In genomic region chr7:143238289-143238995, GRCh38 we compare ENCODE assay signal across 28 cellular contexts. TPM values are rescaled to one million over a fixed set of nuclear protein-coding genes. Genes with fewer than 3 reads are reported as not detected.
"Had no signal": no experiment of that assay in that cellular context is flagged by ENCODE, and none has a peak within 500 bp of the region (broad histone marks: within the 10 kb centered on the region; RNA-seq: fewer than 3 reads in every experiment).

No MANE protein-coding gene starts in this region.

- H3K27ac Mint-ChIP-seq: activated CD4-positive, alpha-beta memory T cell treated with anti-CD3 and anti-CD28 coated beads for 36 hours; activated naive CD8-positive, alpha-beta T cell; activated T-helper 1 cell treated with anti-CD3 and anti-CD28 coated beads, Interleukin-12 subunit alpha, Interleukin-12 subunit beta, Interleukin-2, Interleukin-4 antibody, amounts not matched to agents 30 ng/mL and 10 ng/mL and 1 ng/mL, durations not matched to agents 14 hours and 24 hours and 36 hours; mesothelial cell of epicardium; nephron; stimulated activated effector memory CD8-positive, alpha-beta T cell treated with anti-CD3 and anti-CD28 coated beads, Interleukin-12 subunit alpha, Interleukin-12 subunit beta, amount 100 ng/mL, for 72 hours; type B pancreatic cell; WTC11 had no signal

- H3K36me3 ChIP-seq: cardiac muscle cell, stomach had no signal

- DNase-seq: activated CD4-positive, alpha-beta memory T cell treated with anti-CD3 and anti-CD28 coated beads for 36 hours; activated CD4-positive, alpha-beta T cell treated with anti-CD3 and anti-CD28 coated beads for 4 hours; activated T-cell treated with anti-CD3 and anti-CD28 coated beads for 4 hours; erythroblast; foreskin melanocyte; glutamatergic neuron; hippocampal formation; left colon; nucleus accumbens; retina; stimulated activated CD4-positive, alpha-beta T cell treated with anti-CD3 and anti-CD28 coated beads, Interleukin-15, amount 100 ng/mL, for 24 hours; stimulated activated CD4-positive, alpha-beta T cell treated with anti-CD3 and anti-CD28 coated beads, Interleukin-4, amount 100 ng/mL, for 1 hour; stomach; testis had no signal

- H3K9me3 ChIP-seq: testis had no signal

- H3K4me1 ChIP-seq: testis had no signal

- H3K4me1 Mint-ChIP-seq: WTC11 had no signal

- H3K4me3 ChIP-seq: cardiac muscle cell, dorsolateral prefrontal cortex, skin epidermis, stomach, testis had no signal

- H3K27me3 ChIP-seq: cardiac muscle cell, dorsolateral prefrontal cortex, stomach, testis had no signal

- H3K27ac ChIP-seq: cardiac muscle cell, testis had no signal

- H3K27me3 Mint-ChIP-seq: type B pancreatic cell had no signal

- H3K36me3 Mint-ChIP-seq: stimulated activated effector memory CD8-positive, alpha-beta T cell treated with anti-CD3 and anti-CD28 coated beads, Interleukin-12 subunit alpha, Interleukin-12 subunit beta, amount 100 ng/mL, for 72 hours; type B pancreatic cell had no signal

- ATAC-seq: left colon; stimulated activated effector memory CD8-positive, alpha-beta T cell treated with anti-CD3 and anti-CD28 coated beads, Interleukin-12 subunit alpha, Interleukin-12 subunit beta, amount 100 ng/mL, for 72 hours; WTC11 had no signal

- H3K4me3 Mint-ChIP-seq: activated CD4-positive, alpha-beta memory T cell treated with anti-CD3 and anti-CD28 coated beads for 36 hours; activated naive CD8-positive, alpha-beta T cell; activated T-helper 1 cell treated with anti-CD3 and anti-CD28 coated beads, Interleukin-12 subunit alpha, Interleukin-12 subunit beta, Interleukin-2, Interleukin-4 antibody, amounts not matched to agents 30 ng/mL and 10 ng/mL and 1 ng/mL, durations not matched to agents 14 hours and 24 hours and 36 hours; mesothelial cell of epicardium; nephron; stimulated activated effector memory CD8-positive, alpha-beta T cell treated with anti-CD3 and anti-CD28 coated beads, Interleukin-12 subunit alpha, Interleukin-12 subunit beta, amount 100 ng/mL, for 72 hours; type B pancreatic cell; WTC11 had no signal

RNA-seq across cellular contexts. Expression of gene TAS2R40, which starts 16.6 kb away (rescaled TPM):
- total RNA-seq: activated CD4-positive, alpha-beta memory T cell treated with anti-CD3 and anti-CD28 coated beads for 36 hours; activated T-helper 1 cell treated with anti-CD3 and anti-CD28 coated beads, Interleukin-12 subunit alpha, Interleukin-12 subunit beta, Interleukin-2, Interleukin-4 antibody, amounts not matched to agents 30 ng/mL and 10 ng/mL and 1 ng/mL, durations not matched to agents 14 hours and 24 hours and 36 hours; cardiac muscle cell; chondrocyte; dorsolateral prefrontal cortex; left colon; lung microvascular endothelial cell; mesothelial cell of epicardium; posterior vena cava; stomach; T-helper 2 cell treated with Interferon-gamma antibody and Interleukin-4, amounts not matched to agents 100 ng/mL and 5 ng/mL, for 36 hours; testis; WTC11 had no signal

RNA-seq across cellular contexts. Expression of gene TMEM139, which starts 46.3 kb away (rescaled TPM):
- total RNA-seq: chondrocyte, lung microvascular endothelial cell had no signal

RNA-seq across cellular contexts. Expression of gene TAS2R39, which starts 55.2 kb away (rescaled TPM):
- total RNA-seq: activated CD4-positive, alpha-beta memory T cell treated with anti-CD3 and anti-CD28 coated beads for 36 hours; activated T-helper 1 cell treated with anti-CD3 and anti-CD28 coated beads, Interleukin-12 subunit alpha, Interleukin-12 subunit beta, Interleukin-2, Interleukin-4 antibody, amounts not matched to agents 30 ng/mL and 10 ng/mL and 1 ng/mL, durations not matched to agents 14 hours and 24 hours and 36 hours; cardiac muscle cell; chondrocyte; dorsolateral prefrontal cortex; left colon; lung microvascular endothelial cell; mesothelial cell of epicardium; posterior vena cava; stomach; T-helper 2 cell treated with Interferon-gamma antibody and Interleukin-4, amounts not matched to agents 100 ng/mL and 5 ng/mL, for 36 hours; testis; WTC11 had no signal
